In genomic region chr10:48464871-48465736, GRCh38 we compare ENCODE assay signal across 13 cellular contexts.
DNase-seq lines count a peak whose midpoint lies in the region; ATAC-seq and TF ChIP-seq lines count a peak whose summit lies in the region.
"Had no signal": no experiment of that assay in that cellular context is flagged by ENCODE, and none has a peak within 500 bp of the region (broad histone marks: within the 10 kb centered on the region; RNA-seq: fewer than 3 reads in every experiment).

No MANE protein-coding gene starts in this region.

- H3K9me3 Mint-ChIP-seq in glutamatergic neuron (ENCODE audit: unreplicated experiment) = peaks cover 1% of the 10 kb centered on the region
- H3K9me3 Mint-ChIP-seq: activated naive CD4-positive, alpha-beta T cell treated with anti-CD3 and anti-CD28 coated beads, Interleukin-2, amount 50 U/mL, for 24 hours; natural killer cell treated with Interleukin-12 subunit alpha and Interleukin-12 subunit beta and Interleukin-15 and Interleukin-18, amount 100 ng/mL, for 72 hours had no signal

- peak; percentile 64 for DNase-seq in Ammon's horn (ENCODE audit: low spot score)
- DNase-seq in NCI-H446 treated with DMSO at 0.1 percent for 48 hours (lab: John Stamatoyannopoulos, UW) = peak; percentile 70
- DNase-seq in glutamatergic neuron = no peak
- DNase-seq in nucleus accumbens (lab: John Stamatoyannopoulos, UW) = peak in 40 of 56 donors; percentile 19 to 80 (median 50)
- DNase-seq in T-helper 9 cell = no peak
- DNase-seq in NCI-H1436 (lab: John Stamatoyannopoulos, UW) = no peak
- no peak for DNase-seq in HT-29 (ENCODE audit: low spot score)
- DNase-seq: activated CD4-positive, alpha-beta T cell treated with anti-CD3 and anti-CD28 coated beads for 4 hours; SIG-M5 had no signal

- TF ChIP-seq CTCF in glutamatergic neuron (IDR thresholded peaks at IDR 0.05; ENCODE audit: partially characterized antibody, unreplicated experiment) = no peak

- H3K36me3 Mint-ChIP-seq in glutamatergic neuron (ENCODE audit: unreplicated experiment) = peaks cover 5% of the 10 kb centered on the region
- H3K36me3 Mint-ChIP-seq: activated naive CD4-positive, alpha-beta T cell treated with anti-CD3 and anti-CD28 coated beads, Interleukin-2, amount 50 U/mL, for 24 hours; natural killer cell treated with Interleukin-12 subunit alpha and Interleukin-12 subunit beta and Interleukin-15 and Interleukin-18, amount 100 ng/mL, for 72 hours had no signal

- peak overlapping the region; percentile 79 for H3K4me3 Mint-ChIP-seq in glutamatergic neuron (ENCODE audit: unreplicated experiment)
- H3K4me3 Mint-ChIP-seq: activated naive CD4-positive, alpha-beta T cell treated with anti-CD3 and anti-CD28 coated beads, Interleukin-2, amount 50 U/mL, for 24 hours; B cell; natural killer cell treated with Interleukin-12 subunit alpha and Interleukin-12 subunit beta and Interleukin-15 and Interleukin-18, amount 100 ng/mL, for 72 hours had no signal

- H3K27ac Mint-ChIP-seq in glutamatergic neuron (ENCODE audit: unreplicated experiment) = no peak overlapping the region
- H3K27ac Mint-ChIP-seq: activated naive CD4-positive, alpha-beta T cell treated with anti-CD3 and anti-CD28 coated beads, Interleukin-2, amount 50 U/mL, for 24 hours; B cell; natural killer cell treated with Interleukin-12 subunit alpha and Interleukin-12 subunit beta and Interleukin-15 and Interleukin-18, amount 100 ng/mL, for 72 hours had no signal

- no peak for ATAC-seq in GM19397 (IDR thresholded peaks at IDR 0.05; ENCODE audit: unreplicated experiment)

- H3K4me1 Mint-ChIP-seq in glutamatergic neuron (ENCODE audit: low read depth, unreplicated experiment) = no peaks in the 10 kb centered on the region
- H3K4me1 Mint-ChIP-seq: activated naive CD4-positive, alpha-beta T cell treated with anti-CD3 and anti-CD28 coated beads, Interleukin-2, amount 50 U/mL, for 24 hours; B cell had no signal

- H3K27me3 Mint-ChIP-seq in glutamatergic neuron (ENCODE audit: unreplicated experiment) = peaks cover 5% of the 10 kb centered on the region
- H3K27me3 Mint-ChIP-seq: activated naive CD4-positive, alpha-beta T cell treated with anti-CD3 and anti-CD28 coated beads, Interleukin-2, amount 50 U/mL, for 24 hours; B cell; natural killer cell treated with Interleukin-12 subunit alpha and Interleukin-12 subunit beta and Interleukin-15 and Interleukin-18, amount 100 ng/mL, for 72 hours had no signal

Comparison
In these comparisons a context has a peak if more than half of its experiments do, and no peak if none do; other contexts are left out.
1. DNase-seq: peak in Ammon's horn (single experiment), NCI-H446 treated with DMSO at 0.1 percent for 48 hours (single experiment) and nucleus accumbens (40 of 56); none in glutamatergic neuron (single experiment), T-helper 9 cell (single experiment), NCI-H1436 (single experiment) and HT-29 (single experiment).